3 cellular contexts compared by ENCODE assay signal in the genomic region with DNA sequence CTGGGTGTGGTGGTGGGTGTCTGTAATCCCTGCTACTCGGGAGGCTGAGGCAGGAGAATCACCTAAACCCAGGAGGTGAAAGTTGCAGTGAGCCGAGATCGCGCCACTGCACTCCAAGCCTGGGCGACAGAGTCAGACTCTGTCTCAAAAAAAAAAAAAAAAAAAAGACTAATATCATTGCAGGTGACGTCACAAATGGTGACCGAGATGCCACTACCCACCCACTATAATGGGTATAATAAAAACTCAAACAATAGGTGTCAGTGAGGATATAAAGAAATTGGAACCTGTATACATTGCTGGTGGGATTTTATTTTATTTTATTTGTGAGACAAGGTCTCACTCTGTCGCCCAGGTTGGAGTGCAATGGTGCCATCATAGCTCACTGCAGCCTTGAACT. TPM values are rescaled to one million over a fixed set of nuclear protein-coding genes. Genes with fewer than 3 reads are reported as not detected.
"Had no signal": no experiment of that assay in that cellular context is flagged by ENCODE, and none has a peak within 500 bp of the region (broad histone marks: within the 10 kb centered on the region; RNA-seq: fewer than 3 reads in every experiment).

No MANE protein-coding gene starts in this region.

RNA-seq across cellular contexts. Expression of gene DLK2, which starts 40.1 kb away (rescaled TPM):
- total RNA-seq: kidney epithelial cell, left lobe of liver, mesenteric fat pad had no signal
